ENCODE assay signal across 2 cellular contexts in genomic region chr17:6021627-6022026, GRCh38.
TF ChIP-seq lines count a peak whose summit lies in the region.

No MANE protein-coding gene starts in this region.

TF ChIP-seq in IMR-90, 13 proteins besides CTCF, POLR2A, EP300 and RAD21:
- TF ChIP-seq MAFK (IDR thresholded peaks at IDR 0.05; ENCODE audit: low read depth, low read length) (no peak), SMC3 (IDR thresholded peaks at IDR 0.05; ENCODE audit: low read depth, low read length) (no peak), RCOR1 (IDR thresholded peaks at IDR 0.05; ENCODE audit: insufficient replicate concordance, low read length) (no peak), CEBPB (IDR thresholded peaks at IDR 0.05; ENCODE audit: low read depth, low read length) (no peak), ELK1 (IDR thresholded peaks at IDR 0.05; ENCODE audit: borderline replicate concordance, low read depth, low read length) (no peak), RFX5 (IDR thresholded peaks at IDR 0.05; ENCODE audit: low read depth, low read length) (no peak), CHD1 (IDR thresholded peaks at IDR 0.05; ENCODE audit: low read depth, low read length) (no peak), USF2 (IDR thresholded peaks at IDR 0.05; ENCODE audit: low read depth, low read length) (no peak), MAZ (IDR thresholded peaks at IDR 0.05; ENCODE audit: borderline replicate concordance, low read depth, low read length) (no peak), NFE2L2 (IDR thresholded peaks at IDR 0.05; ENCODE audit: low read depth, low read length) (no peak), MXI1 (IDR thresholded peaks at IDR 0.05; ENCODE audit: borderline replicate concordance, low read depth, low read length) (no peak), FOS (IDR thresholded peaks at IDR 0.05; ENCODE audit: low read depth, low read length) (no peak), BHLHE40 (IDR thresholded peaks at IDR 0.05; ENCODE audit: low read depth, low read length) (no peak)

TF ChIP-seq in H1, 55 proteins besides CTCF, POLR2A, EP300 and RAD21:
- TF ChIP-seq CHD7 (IDR thresholded peaks at IDR 0.05; ENCODE audit: insufficient replicate concordance, low read length), result no peak
- TF ChIP-seq TAF7 (optimal IDR thresholded peaks at IDR 0.05; ENCODE audit: borderline replicate concordance, low read depth, low read length), result no peak
- no peak for TF ChIP-seq YY1 (IDR thresholded peaks at IDR 0.05; ENCODE audit: low read depth, low read length)
- no peak for TF ChIP-seq NANOG (IDR thresholded peaks at IDR 0.05; ENCODE audit: insufficient read depth, low read depth, low read length, poor library complexity, severe bottlenecking)
- no peak for TF ChIP-seq USF2 (IDR thresholded peaks at IDR 0.05; ENCODE audit: low read length)
- TF ChIP-seq MAX (IDR thresholded peaks at IDR 0.05), result no peak
- no peak for TF ChIP-seq KDM5A (IDR thresholded peaks at IDR 0.05; ENCODE audit: low read length)
- TF ChIP-seq SP2 (IDR thresholded peaks at IDR 0.05; ENCODE audit: low read length), result no peak
- no peak for TF ChIP-seq SIN3A (conservative IDR thresholded peaks at IDR 0.05 in 1 of 2, IDR thresholded peaks at IDR 0.05 in 1 of 2; ENCODE audit: low read depth in 1 of 2, low read length in 2 of 2)
- TF ChIP-seq SIX5 (IDR thresholded peaks at IDR 0.05; ENCODE audit: low read depth, low read length), result no peak
- no peak for TF ChIP-seq CBX5 (IDR thresholded peaks at IDR 0.05; ENCODE audit: low read depth, low read length)
- TF ChIP-seq POLR2AphosphoS5 (IDR thresholded peaks at IDR 0.05; ENCODE audit: low read depth, low read length), result no peak
- TF ChIP-seq E2F6 (IDR thresholded peaks at IDR 0.05), result no peak
- TF ChIP-seq SP1 (IDR thresholded peaks at IDR 0.05; ENCODE audit: low read depth, low read length), result no peak
- no peak for TF ChIP-seq RFX5 (IDR thresholded peaks at IDR 0.05; ENCODE audit: borderline replicate concordance, low read depth, low read length)
- TF ChIP-seq TCF12 (IDR thresholded peaks at IDR 0.05; ENCODE audit: low read depth, low read length), result no peak
- TF ChIP-seq GTF2F1 (IDR thresholded peaks at IDR 0.05; ENCODE audit: borderline replicate concordance, low read depth, low read length), result no peak
TF ChIP-seq in H1: peak in this region for 0.
